ENCODE assay signal across 9 cellular contexts in the genomic region with DNA sequence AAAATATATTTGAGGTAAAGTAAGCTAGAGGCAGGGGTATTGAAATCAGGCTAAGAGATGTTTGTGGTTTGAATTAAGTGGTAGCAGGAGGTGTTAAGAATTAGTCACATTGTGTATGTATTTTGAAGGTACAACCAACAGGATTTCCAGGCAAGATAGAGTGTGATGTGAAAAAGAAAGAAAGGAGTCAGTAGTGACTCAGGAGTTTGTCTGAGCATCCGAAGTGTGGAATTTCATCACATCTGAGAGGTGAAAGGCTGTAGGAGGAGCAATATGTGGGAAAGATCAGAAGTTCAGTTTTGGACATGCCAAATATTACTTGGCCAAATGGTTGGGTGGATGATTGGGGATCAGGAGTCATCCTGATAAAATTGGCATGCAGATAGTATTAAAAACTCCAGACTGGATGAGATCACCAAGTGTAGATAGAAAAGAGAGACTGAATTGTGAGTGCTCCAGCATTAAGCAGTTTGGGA. TPM values are rescaled to one million over a fixed set of nuclear protein-coding genes. Genes with fewer than 3 reads are reported as not detected.
DNase-seq lines count a peak whose midpoint lies in the region; ATAC-seq and TF ChIP-seq lines count a peak whose summit lies in the region.
"Had no signal": no experiment of that assay in that cellular context is flagged by ENCODE, and none has a peak within 500 bp of the region (broad histone marks: within the 10 kb centered on the region; RNA-seq: fewer than 3 reads in every experiment).

No MANE protein-coding gene starts in this region.

- H3K27ac Mint-ChIP-seq in activated naive CD4-positive, alpha-beta T cell treated with anti-CD3 and anti-CD28 coated beads, Interleukin-2, amount 50 U/mL, for 72 hours, result peak overlapping the region; percentile 60 to 72
- peak overlapping the region; percentile 2 for H3K27ac Mint-ChIP-seq in type B pancreatic cell

- peaks cover 3 to 5% of the 10 kb centered on the region in 2 donors for H3K9me3 Mint-ChIP-seq in activated naive CD4-positive, alpha-beta T cell treated with anti-CD3 and anti-CD28 coated beads, Interleukin-2, amount 50 U/mL, for 72 hours
- H3K9me3 Mint-ChIP-seq in type B pancreatic cell, result peaks cover 4% of the 10 kb centered on the region

- H3K4me1 Mint-ChIP-seq in type B pancreatic cell (ENCODE audit: unreplicated experiment), result peaks cover 28% of the 10 kb centered on the region

- no peak for DNase-seq in activated naive CD4-positive, alpha-beta T cell treated with anti-CD3 and anti-CD28 coated beads, Interleukin-2, amount 50 U/mL, for 72 hours (ENCODE audit: low spot score in 2 of 2)
- no peak for DNase-seq in activated naive CD4-positive, alpha-beta T cell (lab: John Stamatoyannopoulos, UW)
- DNase-seq in amniotic epithelial cell (ENCODE audit: low read depth) (peak; percentile 95), iris pigment epithelial cell (ENCODE audit: low read depth) (peak; percentile 94), type B pancreatic cell (ENCODE audit: extremely low spot score, unreplicated experiment) (no peak), posterior cingulate gyrus (no peak), cerebellar nuclear complex (lab: John Stamatoyannopoulos, UW) (no peak)
- DNase-seq: SHP77 had no signal

- TF ChIP-seq CTCF in type B pancreatic cell (conservative IDR thresholded peaks at IDR 0.05), result no peak

- peak; percentile 91 to 98 for ATAC-seq in activated naive CD4-positive, alpha-beta T cell treated with anti-CD3 and anti-CD28 coated beads, Interleukin-2, amount 50 U/mL, for 72 hours
- ATAC-seq in GM21529 (IDR thresholded peaks at IDR 0.05; ENCODE audit: unreplicated experiment), result no peak

- intact Hi-C loops in posterior cingulate gyrus (cut with DNase I), result no loop called here

- H3K27me3 Mint-ChIP-seq in type B pancreatic cell, result no peaks in the 10 kb centered on the region

- H3K4me3 Mint-ChIP-seq in type B pancreatic cell, result no peak overlapping the region

- peaks cover 10 to 31% of the 10 kb centered on the region in 2 donors for H3K36me3 Mint-ChIP-seq in activated naive CD4-positive, alpha-beta T cell treated with anti-CD3 and anti-CD28 coated beads, Interleukin-2, amount 50 U/mL, for 72 hours
- peaks cover 21% of the 10 kb centered on the region for H3K36me3 Mint-ChIP-seq in type B pancreatic cell

RNA-seq across cellular contexts. Expression of gene EBLN2, which starts 32.1 kb away (rescaled TPM):
- total RNA-seq in activated naive CD4-positive, alpha-beta T cell treated with anti-CD3 and anti-CD28 coated beads, Interleukin-2, amount 50 U/mL, for 72 hours, result 1 to 10 TPM; 7.4 to 7.6 TPM
- total RNA-seq in type B pancreatic cell (ENCODE audit: low replicate concordance), result 6.3 and 6.4 TPM in 2 replicates

RNA-seq across cellular contexts. Expression of gene PPP4R2, which starts 32.7 kb away (rescaled TPM):
- total RNA-seq in activated naive CD4-positive, alpha-beta T cell treated with anti-CD3 and anti-CD28 coated beads, Interleukin-2, amount 50 U/mL, for 72 hours, result 10 to 100 TPM; 69.4 to 85.7 TPM
- 86.5 and 100 TPM in 2 replicates for total RNA-seq in type B pancreatic cell (ENCODE audit: low replicate concordance)

Comparison
In these comparisons a context has a peak if more than half of its experiments do, and no peak if none do; other contexts are left out.
1. DNase-seq: peak in amniotic epithelial cell (single experiment) and iris pigment epithelial cell (single experiment); none in activated naive CD4-positive, alpha-beta T cell treated with anti-CD3 and anti-CD28 coated beads, Interleukin-2, amount 50 U/mL, for 72 hours (0 of 2), activated naive CD4-positive, alpha-beta T cell (0 of 4), type B pancreatic cell (single experiment), posterior cingulate gyrus (0 of 10) and cerebellar nuclear complex (0 of 2).